In genomic region chr9:86098793-86099694, GRCh38 we compare ENCODE assay signal across 8 cellular contexts. TPM values are rescaled to one million over a fixed set of nuclear protein-coding genes. Genes with fewer than 3 reads are reported as not detected.
DNase-seq lines count a peak whose midpoint lies in the region; ATAC-seq and TF ChIP-seq lines count a peak whose summit lies in the region.

TSS of gene GOLM1 (minus strand) at chr9:86099558. CDS start at chr9:86079320, 20,238 bp downstream.

- no peaks in the 10 kb centered on the region for H3K9me3 ChIP-seq in testis

- CTCF ChIA-PET in activated B cell treated with CpG ODN at 0.5 μM for 24 hours (lab: Charles Lee), result no interaction called here

- H3K4me3 ChIP-seq in testis, result peak within 1 kb of the TSS; percentile 71 to 76

- H3K4me1 Mint-ChIP-seq in activated B cell treated with CpG ODN at 0.5 μM for 24 hours, result peaks cover 7% of the 10 kb centered on the region
- H3K4me1 Mint-ChIP-seq in mesothelial cell of epicardium, result peaks cover 39% of the 10 kb centered on the region

- peak; percentile 71 for ATAC-seq in HG02610 (IDR thresholded peaks at IDR 0.05; ENCODE audit: unreplicated experiment)
- ATAC-seq in activated B cell treated with CpG ODN at 0.5 μM for 24 hours (ENCODE audit: low read depth), result peak; percentile 79

- WGBS in testis, 2 donors, result 1% methylated on average over 22 to 88 of the region's 126 CpGs

- no peak for TF ChIP-seq CTCF in activated B cell treated with CpG ODN at 0.5 μM for 24 hours (IDR thresholded peaks at IDR 0.05)
- no peak for TF ChIP-seq CTCF in mesothelial cell of epicardium (IDR thresholded peaks at IDR 0.05; ENCODE audit: unreplicated experiment)
- no peak for TF ChIP-seq CTCF in testis (IDR thresholded peaks at IDR 0.05)

- no peaks in the 10 kb centered on the region for H3K4me1 ChIP-seq in testis

- TF ChIP-seq POLR2A in testis (IDR thresholded peaks at IDR 0.05), result no peak

- H3K27me3 ChIP-seq in testis, result no peaks in the 10 kb centered on the region

- H3K27ac ChIP-seq in epithelial cell of prostate, result peak within 1 kb of the TSS; percentile 22
- H3K27ac ChIP-seq in testis, result peak within 1 kb of the TSS; percentile 59 to 87

- H3K4me3 Mint-ChIP-seq in activated B cell treated with CpG ODN at 0.5 μM for 24 hours (peak within 1 kb of the TSS; percentile 86), mesothelial cell of epicardium (peak within 1 kb of the TSS; percentile 80)

- no peak within 1 kb of the TSS for H3K27ac Mint-ChIP-seq in activated B cell treated with CpG ODN at 0.5 μM for 24 hours
- H3K27ac Mint-ChIP-seq in mesothelial cell of epicardium, result peak within 1 kb of the TSS; percentile 85

- intact Hi-C loops in activated B cell treated with CpG ODN at 0.5 μM for 24 hours (cut with micrococcal nuclease), result no loop called here
- intact Hi-C loops in testis (cut with DNase I; ENCODE audit: low total_unique reads), result no loop called here

- POLR2A ChIA-PET in activated B cell treated with CpG ODN at 0.5 μM for 24 hours (lab: Charles Lee), result no interaction called here

- peak; percentile 23 for DNase-seq in activated naive CD4-positive, alpha-beta T cell treated with Interleukin-2 at 50 U/mL for 16 hours
- no peak for DNase-seq in activated naive CD4-positive, alpha-beta T cell (lab: John Stamatoyannopoulos, UW)
- DNase-seq in NCI-H1105 (lab: John Stamatoyannopoulos, UW) (peak; percentile 62), activated B cell treated with CpG ODN at 0.5 μM for 24 hours (peak; percentile 20), epithelial cell of prostate (ENCODE audit: low read depth, low spot score) (no peak), mesothelial cell of epicardium (ENCODE audit: low spot score in 2 of 2, unreplicated experiment in 2 of 2) (peak; percentile 52 to 73), testis (peak; percentile 42)

- H3K9me3 Mint-ChIP-seq in activated B cell treated with CpG ODN at 0.5 μM for 24 hours (no peaks in the 10 kb centered on the region), mesothelial cell of epicardium (no peaks in the 10 kb centered on the region)

- peaks cover 1% of the 10 kb centered on the region for H3K36me3 Mint-ChIP-seq in activated B cell treated with CpG ODN at 0.5 μM for 24 hours (ENCODE audit: low read depth)
- peaks cover 2% of the 10 kb centered on the region for H3K36me3 Mint-ChIP-seq in mesothelial cell of epicardium

- H3K27me3 Mint-ChIP-seq in activated B cell treated with CpG ODN at 0.5 μM for 24 hours (peaks cover 36% of the 10 kb centered on the region), mesothelial cell of epicardium (ENCODE audit: low read depth) (no peaks in the 10 kb centered on the region)

- no peaks in the 10 kb centered on the region for H3K36me3 ChIP-seq in testis (ENCODE audit: low read depth, missing control alignments)

RNA-seq across cellular contexts. Expression of gene GOLM1, which starts in this region (rescaled TPM):
- total RNA-seq in activated B cell treated with CpG ODN at 0.5 μM for 24 hours, result 0.44 and 0.80 TPM in 2 replicates
- 101 to 109 TPM (median 106 TPM) in 3 replicates for total RNA-seq in mesothelial cell of epicardium
- 10 to 100 TPM; 28.3 to 29.3 TPM for total RNA-seq in testis
- 37.0 TPM for polyA plus RNA-seq in testis (ENCODE audit: insufficient read depth, low read depth, low replicate concordance)

Comparison
In these comparisons a context has a peak if more than half of its experiments do, and no peak if none do; other contexts are left out.
1. RNA of gene GOLM1 (total RNA-seq): 101 to 109 TPM in mesothelial cell of epicardium and 28.3 to 29.3 TPM in testis; 0.44 to 0.80 TPM in activated B cell treated with CpG ODN at 0.5 μM for 24 hours; every median in the first group is over 10 times any median in the second.
2. DNase-seq: peak in activated naive CD4-positive, alpha-beta T cell treated with Interleukin-2 at 50 U/mL for 16 hours (single experiment), NCI-H1105 (single experiment), mesothelial cell of epicardium (2 of 2) and testis (single experiment); none in activated naive CD4-positive, alpha-beta T cell (0 of 4) and epithelial cell of prostate (single experiment).
3. Peak in DNase-seq and ATAC-seq in activated B cell treated with CpG ODN at 0.5 μM for 24 hours; RNA of the gene not detected or under 1 TPM.